Comparison of ENCODE assay signal across 15 cellular contexts in genomic region chr1:201405484-201405831, GRCh38. TPM values are rescaled to one million over a fixed set of nuclear protein-coding genes. Genes with fewer than 3 reads are reported as not detected.
DNase-seq lines count a peak whose midpoint lies in the region; ATAC-seq, FAIRE-seq and TF ChIP-seq lines count a peak whose summit lies in the region.
"Had no signal": no experiment of that assay in that cellular context is flagged by ENCODE, and none has a peak within 500 bp of the region (broad histone marks: within the 10 kb centered on the region; RNA-seq: fewer than 3 reads in every experiment).

No MANE protein-coding gene starts in this region.

- CTCF ChIA-PET in A549 (lab: Yijun Ruan, JAX) = interaction anchor here (1.4 to 15.0 kb wide), 7 partner anchors 17 to 151 kb away, joined by 3 to 334 read pairs (median 46); no protein-coding TSS in a partner anchor

- no peak overlapping the region for H3K18ac ChIP-seq in mesendoderm (ENCODE audit: low read length)

- H3K27ac ChIP-seq in A549 = peak overlapping the region; percentile 82 to 92
- H3K27ac ChIP-seq in mesendoderm (ENCODE audit: low read depth, low read length) = no peak overlapping the region
- H3K27ac ChIP-seq: thoracic aorta had no signal

- no peak overlapping the region for H4K8ac ChIP-seq in mesendoderm (ENCODE audit: low read depth, low read length)

- H3K27me3 ChIP-seq in mesendoderm (ENCODE audit: insufficient read depth, low read length, poor library complexity) = no peaks in the 10 kb centered on the region

- DNase-seq in A549 (ENCODE audit: low read depth in 1 of 2, low spot score in 1 of 2) (peak; percentile 52 to 62), RCC 7860 (ENCODE audit: low spot score) (peak; percentile 91), mesendoderm (no peak), NOMO-1 treated with DMSO at 0.1 percent for 48 hours (lab: John Stamatoyannopoulos, UW; ENCODE audit: unreplicated experiment) (no peak), cerebellar nuclear complex (lab: John Stamatoyannopoulos, UW) (no peak)
- DNase-seq: 8988T; activated CD8-positive, alpha-beta T cell treated with anti-CD3 and anti-CD28 coated beads for 36 hours; foreskin fibroblast; NCI-H187 had no signal

- H3K4me1 ChIP-seq in A549 (peaks cover 64% of the 10 kb centered on the region), mesendoderm (ENCODE audit: control insufficient read depth, low read depth, low read length) (no peaks in the 10 kb centered on the region)

- no peak overlapping the region for H4K5ac ChIP-seq in mesendoderm (ENCODE audit: low read length)

- H2BK120ac ChIP-seq in mesendoderm (ENCODE audit: low read depth, low read length) = no peak overlapping the region

- no peaks in the 10 kb centered on the region for H3K36me3 ChIP-seq in mesendoderm (ENCODE audit: control insufficient read depth, insufficient read depth, low read length)
- H3K36me3 ChIP-seq: thoracic aorta had no signal

- no peaks in the 10 kb centered on the region for H3K79me1 ChIP-seq in mesendoderm (ENCODE audit: low read length)

- no peak overlapping the region for H2BK5ac ChIP-seq in mesendoderm (ENCODE audit: low read length)

- no peak overlapping the region for H3K9ac ChIP-seq in mesendoderm (ENCODE audit: low read length)

- 11% methylated on average over 10 of the region's 10 CpGs for WGBS in A549 (ENCODE audit: missing lambda C conversion rate)
- WGBS in mesendoderm (ENCODE audit: extremely low coverage, insufficient coverage, low lambda C conversion rate) = no CpG with 5 or more reads among the region's 10 CpGs

- FAIRE-seq in A549 (lab: Jason Lieb, UNC) (no peak), RCC 7860 (lab: Jason Lieb, UNC) (peak; percentile 89)

- no peak overlapping the region for H2AK5ac ChIP-seq in mesendoderm (ENCODE audit: low read length)

- 0 out of 5 replicates have a peak, but pooled peaks of 1 of the 2 experiments have one; percentile 14 for TF ChIP-seq EP300 in A549 (IDR thresholded peaks at IDR 0.05)

- no peaks in the 10 kb centered on the region for H3K9me3 ChIP-seq in A549
- H3K9me3 ChIP-seq: thoracic aorta had no signal

- H3K4ac ChIP-seq in mesendoderm (ENCODE audit: low read depth, low read length) = no peak overlapping the region

- no peak overlapping the region for H2BK15ac ChIP-seq in mesendoderm (replicated peaks; ENCODE audit: low read depth)

- H3K56ac ChIP-seq in mesendoderm (ENCODE audit: low read length) = no peak overlapping the region

- no peaks in the 10 kb centered on the region for H3K79me2 ChIP-seq in mesendoderm (ENCODE audit: control insufficient read depth, insufficient read depth, low read length)

- ATAC-seq in A549 (peak; percentile 31 to 38; a peak in 5 of 6 replicates), GM19395 (IDR thresholded peaks at IDR 0.05; ENCODE audit: unreplicated experiment) (peak; percentile 65), HG02763 (IDR thresholded peaks at IDR 0.05; ENCODE audit: unreplicated experiment) (no peak), GM21825 (IDR thresholded peaks at IDR 0.05; ENCODE audit: unreplicated experiment) (no peak)
- ATAC-seq: activated CD8-positive, alpha-beta T cell treated with anti-CD3 and anti-CD28 coated beads for 36 hours; right cardiac atrium had no signal

- no peak for TF ChIP-seq RAD21 in A549 (conservative IDR thresholded peaks at IDR 0.05 in 1 of 2, IDR thresholded peaks at IDR 0.05 in 1 of 2)

- POLR2A ChIA-PET in A549 (lab: Yijun Ruan, JAX) = interaction anchor here (1.0 kb wide), 1 partner anchor 9 kb away, joined by 3 read pairs; no protein-coding TSS in a partner anchor

- H3K4me3 ChIP-seq in A549 (no peak overlapping the region), mesendoderm (ENCODE audit: low read length) (no peak overlapping the region)
- H3K4me3 ChIP-seq: thoracic aorta had no signal

- H3K4me2 ChIP-seq in A549 = peak overlapping the region; percentile 63
- no peak overlapping the region for H3K4me2 ChIP-seq in mesendoderm (ENCODE audit: low read length)

- TF ChIP-seq POLR2A in A549 (IDR thresholded peaks at IDR 0.05; ENCODE audit: low read length) = no peak

- H3K23ac ChIP-seq in mesendoderm (ENCODE audit: low read length) = peak overlapping the region; percentile 34

- no peak for TF ChIP-seq CTCF in A549 (IDR thresholded peaks at IDR 0.05)

TF ChIP-seq in A549, 52 proteins besides CTCF, POLR2A, EP300 and RAD21 (continues in another document):
- no peak for TF ChIP-seq NR3C1 (IDR thresholded peaks at IDR 0.05)
- TF ChIP-seq MAX (IDR thresholded peaks at IDR 0.05) = peak; percentile 31; the same call in 1 of the 2 replicates
- TF ChIP-seq RCOR1 (IDR thresholded peaks at IDR 0.05; ENCODE audit: low read depth, low read length) = no peak
- no peak for TF ChIP-seq ZFP36 (IDR thresholded peaks at IDR 0.05; ENCODE audit: borderline replicate concordance, partially characterized antibody)
- no peak for TF ChIP-seq ZSCAN20 (CRISPR knock-in tag; IDR thresholded peaks at IDR 0.05)
- no peak for TF ChIP-seq KDM1A (IDR thresholded peaks at IDR 0.05; ENCODE audit: low read depth)
- no peak for TF ChIP-seq ESRRA (IDR thresholded peaks at IDR 0.05; ENCODE audit: borderline replicate concordance, low read length)
- TF ChIP-seq, protein P1, sequence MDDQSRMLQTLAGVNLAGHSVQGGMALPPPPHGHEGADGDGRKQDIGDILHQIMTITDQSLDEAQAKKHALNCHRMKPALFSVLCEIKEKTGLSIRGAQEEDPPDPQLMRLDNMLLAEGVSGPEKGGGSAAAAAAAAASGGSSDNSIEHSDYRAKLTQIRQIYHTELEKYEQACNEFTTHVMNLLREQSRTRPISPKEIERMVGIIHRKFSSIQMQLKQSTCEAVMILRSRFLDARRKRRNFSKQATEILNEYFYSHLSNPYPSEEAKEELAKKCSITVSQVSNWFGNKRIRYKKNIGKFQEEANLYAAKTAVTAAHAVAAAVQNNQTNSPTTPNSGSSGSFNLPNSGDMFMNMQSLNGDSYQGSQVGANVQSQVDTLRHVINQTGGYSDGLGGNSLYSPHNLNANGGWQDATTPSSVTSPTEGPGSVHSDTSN (IDR thresholded peaks at IDR 0.05) = no peak
- TF ChIP-seq RARB (CRISPR knock-in tag; IDR thresholded peaks at IDR 0.05) = no peak
- 0 out of 3 replicates have a peak, but pooled peaks have one; percentile 10 for TF ChIP-seq SMC3 (IDR thresholded peaks at IDR 0.05)
- TF ChIP-seq HMGXB4 (CRISPR knock-in tag; IDR thresholded peaks at IDR 0.05; ENCODE audit: borderline replicate concordance) = no peak
- TF ChIP-seq CHD2 (IDR thresholded peaks at IDR 0.05; ENCODE audit: low read length, partially characterized antibody) = no peak
- no peak for TF ChIP-seq SREBF2 (IDR thresholded peaks at IDR 0.05)
- no peak for TF ChIP-seq RFX5 (IDR thresholded peaks at IDR 0.05)
- TF ChIP-seq FOSL2 (IDR thresholded peaks at IDR 0.05) = peak; percentile 43; the same call in 1 of the 2 replicates
- TF ChIP-seq FOSL2 (CRISPR knock-in tag; IDR thresholded peaks at IDR 0.05) = peak; percentile 62
- no peak for TF ChIP-seq TFCP2L1 (CRISPR knock-in tag; IDR thresholded peaks at IDR 0.05)
- TF ChIP-seq MYC (IDR thresholded peaks at IDR 0.05; ENCODE audit: borderline replicate concordance, low read length) = no peak
- TF ChIP-seq JUNB (IDR thresholded peaks at IDR 0.05) = peak; percentile 45; the same call in 1 of the 2 replicates
- TF ChIP-seq HOXB5 (CRISPR knock-in tag; IDR thresholded peaks at IDR 0.05) = no peak
- no peak for TF ChIP-seq HOXA7 (CRISPR knock-in tag; IDR thresholded peaks at IDR 0.05)
- TF ChIP-seq MAZ (IDR thresholded peaks at IDR 0.05; ENCODE audit: borderline replicate concordance, low read depth, low read length) = no peak
- peak in 1 of 2 experiments; percentile 64; a peak in 3 of 5 replicates for TF ChIP-seq JUN (IDR thresholded peaks at IDR 0.05)

RNA-seq across cellular contexts. Expression of gene LAD1, which starts 6.3 kb away (rescaled TPM):
- 0.19 and 0.26 TPM in 2 replicates for polyA plus RNA-seq in A549 (2011; rRNA removed)
- polyA plus RNA-seq in A549 (2012; cell fraction: cytosol; rRNA removed) = 0.10 and 0.16 TPM in 2 replicates
- 0.09 and 0.30 TPM in 2 replicates for polyA plus RNA-seq in A549 (2012; cell fraction: nucleus; rRNA removed)
- 0.67 to 1.1 TPM (median 0.87 TPM) in 3 replicates for polyA plus RNA-seq in A549 (2017; fragmentation: RNase III; extraction: RNeasy Plus Mini Kit Qiagen cat#74134 plus additional on column Dnase treatment)
- polyA minus RNA-seq in A549 (2011; rRNA and poly(A)+ RNA removed) = 0.49 and 0.83 TPM in 2 replicates
- 35.3 TPM for polyA plus RNA-seq in mesendoderm (2013, experiment 1 of 2)
- 35.8 TPM for polyA plus RNA-seq in mesendoderm (2013, experiment 2 of 2)
- polyA plus RNA-seq: IgD-negative memory B cell had no signal

RNA-seq across cellular contexts. Expression of gene TNNI1, which starts 16.1 kb away (rescaled TPM):
- polyA plus RNA-seq in A549 (2011; rRNA removed) (not detected in 2 replicates), A549 (2017; fragmentation: RNase III; extraction: RNeasy Plus Mini Kit Qiagen cat#74134 plus additional on column Dnase treatment) (not detected in 3 replicates)
- polyA plus RNA-seq in A549 (2012; cell fraction: cytosol; rRNA removed) = 0.05 TPM in 1 of 2 replicates, not detected in the other
- 0.45 TPM in 1 of 2 replicates, not detected in the other for polyA plus RNA-seq in A549 (2012; cell fraction: nucleus; rRNA removed)
- not detected in 2 replicates for polyA minus RNA-seq in A549 (2011; rRNA and poly(A)+ RNA removed)
- polyA plus RNA-seq in mesendoderm (2013, experiment 1 of 2) = 0.20 TPM
- 0.10 TPM for polyA plus RNA-seq in mesendoderm (2013, experiment 2 of 2)
- polyA plus RNA-seq: IgD-negative memory B cell had no signal

RNA-seq across cellular contexts. Expression of gene TNNT2, which starts 28.0 kb away (rescaled TPM):
- polyA plus RNA-seq in A549 (2011; rRNA removed) = not detected in 2 replicates
- not detected in 2 replicates for polyA plus RNA-seq in A549 (2012; cell fraction: cytosol; rRNA removed)
- polyA plus RNA-seq in A549 (2012; cell fraction: nucleus; rRNA removed) = not detected in 2 replicates
- 0.09 to 0.10 TPM (median 0.09 TPM) in 3 replicates for polyA plus RNA-seq in A549 (2017; fragmentation: RNase III; extraction: RNeasy Plus Mini Kit Qiagen cat#74134 plus additional on column Dnase treatment)
- 0.10 TPM in 1 of 2 replicates, not detected in the other for polyA minus RNA-seq in A549 (2011; rRNA and poly(A)+ RNA removed)
- 9.1 TPM for polyA plus RNA-seq in mesendoderm (2013, experiment 1 of 2)
- polyA plus RNA-seq in mesendoderm (2013, experiment 2 of 2) = 10.8 TPM
- polyA plus RNA-seq: IgD-negative memory B cell had no signal

Comparison
In these comparisons a context has a peak if more than half of its experiments do, and no peak if none do; other contexts are left out.
1. ATAC-seq: peak in A549 (2 of 2) and GM19395 (single experiment); none in HG02763 (single experiment) and GM21825 (single experiment).
2. DNase-seq: peak in A549 (2 of 2) and RCC 7860 (single experiment); none in mesendoderm (single experiment), NOMO-1 treated with DMSO at 0.1 percent for 48 hours (single experiment) and cerebellar nuclear complex (0 of 2).